ENCODE assay signal across 27 cellular contexts in the genomic region with DNA sequence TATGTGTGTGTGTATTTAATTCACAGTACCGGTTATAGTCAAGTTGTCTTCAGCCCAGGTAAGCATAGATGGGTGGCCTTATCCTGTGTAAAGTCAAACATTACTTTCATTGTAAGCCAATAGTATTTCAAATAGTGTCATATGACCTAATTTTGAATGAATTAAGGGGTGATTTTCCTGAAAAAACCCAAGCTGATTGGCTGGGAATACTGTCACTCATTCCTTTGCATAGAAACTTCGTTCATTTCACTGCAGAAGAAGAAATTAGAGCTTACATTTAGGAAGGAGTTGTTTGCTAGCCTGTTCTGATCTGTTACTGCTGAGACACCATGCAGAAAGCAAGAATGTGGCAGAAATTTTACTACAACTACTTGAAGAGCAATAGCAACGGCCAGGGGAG. TPM values are rescaled to one million over a fixed set of nuclear protein-coding genes. Genes with fewer than 3 reads are reported as not detected.
DNase-seq lines count a peak whose midpoint lies in the region; ATAC-seq and TF ChIP-seq lines count a peak whose summit lies in the region.
"Had no signal": no experiment of that assay in that cellular context is flagged by ENCODE, and none has a peak within 500 bp of the region (broad histone marks: within the 10 kb centered on the region; RNA-seq: fewer than 3 reads in every experiment).

No MANE protein-coding gene starts in this region.

- no peak overlapping the region for H3K4me2 ChIP-seq in GM23338
- H3K4me2 ChIP-seq: smooth muscle cell had no signal

- H3K4me1 ChIP-seq in GM23338 (ENCODE audit: insufficient read depth) (no peaks in the 10 kb centered on the region), testis (no peaks in the 10 kb centered on the region)
- H3K4me1 ChIP-seq: transverse colon had no signal

- no peak overlapping the region for H3K4me3 ChIP-seq in GM23338
- H3K4me3 ChIP-seq in testis = no peak overlapping the region
- H3K4me3 ChIP-seq: MG63, smooth muscle cell, transverse colon had no signal

- H3K4me3 Mint-ChIP-seq in GM23338 = no peak overlapping the region
- H3K4me3 Mint-ChIP-seq: activated CD4-positive, alpha-beta T cell treated with anti-CD3 and anti-CD28 coated beads, Interleukin-2, amount 10 ng/mL, durations not matched to agents 7 days and 5 days; CD4-positive, alpha-beta memory T cell; HFFc6; T-helper 1 cell treated with Interleukin-12 subunit alpha and Interleukin-12 subunit beta and Interleukin-4 antibody, amounts not matched to agents 30 μg/mL and 1 μg/mL, for 36 hours had no signal

- H3K9me2 ChIP-seq in GM23338 (ENCODE audit: insufficient read depth) = no peaks in the 10 kb centered on the region

- DNase-seq in GM23338 (ENCODE audit: low spot score) (peak; percentile 48), RPMI7951 (ENCODE audit: low read depth) (peak; percentile 19), fibroblast of gingiva (ENCODE audit: low read depth) (peak; percentile 18), medulla oblongata (ENCODE audit: extremely low spot score) (peak; percentile 32), activated gamma-delta T cell treated with Interleukin-2 at 50 U/mL for 16 hours (no peak), testis (no peak)
- DNase-seq: activated CD4-positive, alpha-beta T cell treated with anti-CD3 and anti-CD28 coated beads, Interleukin-2, amount 10 ng/mL, durations not matched to agents 7 days and 5 days; activated CD8-positive, alpha-beta memory T cell treated with anti-CD3 and anti-CD28 coated beads, Interleukin-2, amount 50 U/mL, for 4 hours; amniotic stem cell; CD4-positive, alpha-beta memory T cell; central memory CD4-positive, alpha-beta T cell; DND-41; HFFc6; left ventricle myocardium superior; MG63; NCI-H1436; NCI-H69; SHP77 treated with DMSO at 0.1 percent for 48 hours; stimulated activated CD4-positive, alpha-beta T cell treated with anti-CD3 and anti-CD28 coated beads, Interleukin-4, amount 100 ng/mL, for 1 hour; stimulated activated naive CD8-positive, alpha-beta T cell treated with anti-CD3 and anti-CD28 coated beads, Interleukin-15, Interleukin-2, amounts not matched to agents 100 U/mL and 50 U/mL, for 24 hours; transverse colon had no signal

- no peaks in the 10 kb centered on the region for H3F3A ChIP-seq in GM23338 (replicated peaks; ENCODE audit: low read depth)

- H3K79me2 ChIP-seq in GM23338 (replicated peaks; ENCODE audit: insufficient read depth) = no peaks in the 10 kb centered on the region

- peaks cover 43% of the 10 kb centered on the region for H3K36me3 Mint-ChIP-seq in GM23338 (ENCODE audit: low read depth)

- no peaks in the 10 kb centered on the region for H4K20me1 ChIP-seq in GM23338 (replicated peaks; ENCODE audit: insufficient read depth)

- no peaks in the 10 kb centered on the region for H3K27me3 Mint-ChIP-seq in GM23338 (ENCODE audit: insufficient read depth, low read depth, poor library complexity)
- H3K27me3 Mint-ChIP-seq: activated CD4-positive, alpha-beta T cell treated with anti-CD3 and anti-CD28 coated beads, Interleukin-2, amount 10 ng/mL, durations not matched to agents 7 days and 5 days; CD4-positive, alpha-beta memory T cell had no signal

- H3K27me3 ChIP-seq in GM23338 (ENCODE audit: insufficient read depth) (no peaks in the 10 kb centered on the region), testis (no peaks in the 10 kb centered on the region)
- H3K27me3 ChIP-seq: MG63, neutrophil, transverse colon had no signal

- H3K36me3 ChIP-seq in GM23338 (ENCODE audit: insufficient read depth) = peaks cover 29% of the 10 kb centered on the region
- H3K36me3 ChIP-seq in testis (ENCODE audit: low read depth, missing control alignments) = no peaks in the 10 kb centered on the region

- ATAC-seq in GM23338 (no peak), GM18517 (IDR thresholded peaks at IDR 0.05; ENCODE audit: unreplicated experiment) (no peak), GM18519 (IDR thresholded peaks at IDR 0.05; ENCODE audit: low FRiP score, unreplicated experiment) (no peak)
- ATAC-seq: left ventricle myocardium superior; stimulated activated naive CD8-positive, alpha-beta T cell treated with anti-CD3 and anti-CD28 coated beads, Interleukin-15, Interleukin-2, amounts not matched to agents 100 U/mL and 50 U/mL, for 24 hours had no signal

- TF ChIP-seq POLR2A in testis (IDR thresholded peaks at IDR 0.05) = no peak

- intact Hi-C loops in testis (cut with DNase I; ENCODE audit: low total_unique reads) = no loop called here

- no peaks in the 10 kb centered on the region for H3K9me3 ChIP-seq in testis
- H3K9me3 ChIP-seq: MG63, neutrophil, transverse colon had no signal

- WGBS in testis, 2 donors = 79 to 86% methylated on average over 3 of the region's 3 CpGs

- no peaks in the 10 kb centered on the region for H3K9me3 Mint-ChIP-seq in GM23338
- H3K9me3 Mint-ChIP-seq: activated CD4-positive, alpha-beta T cell treated with anti-CD3 and anti-CD28 coated beads, Interleukin-2, amount 10 ng/mL, durations not matched to agents 7 days and 5 days; CD4-positive, alpha-beta memory T cell; HFFc6; T-helper 1 cell treated with Interleukin-12 subunit alpha and Interleukin-12 subunit beta and Interleukin-4 antibody, amounts not matched to agents 30 μg/mL and 1 μg/mL, for 36 hours had no signal

- no peak overlapping the region for H2AFZ ChIP-seq in GM23338

- H3K27ac Mint-ChIP-seq in GM23338 = no peak overlapping the region
- H3K27ac Mint-ChIP-seq: activated CD4-positive, alpha-beta T cell treated with anti-CD3 and anti-CD28 coated beads, Interleukin-2, amount 10 ng/mL, durations not matched to agents 7 days and 5 days; HFFc6; T-helper 1 cell treated with Interleukin-12 subunit alpha and Interleukin-12 subunit beta and Interleukin-4 antibody, amounts not matched to agents 30 μg/mL and 1 μg/mL, for 36 hours had no signal

- H3K27ac ChIP-seq in GM23338 (ENCODE audit: low read depth) = no peak overlapping the region
- H3K27ac ChIP-seq in testis = no peak overlapping the region
- H3K27ac ChIP-seq: epithelial cell of prostate, neutrophil, transverse colon had no signal

- TF ChIP-seq CTCF in GM23338 (conservative IDR thresholded peaks at IDR 0.05; ENCODE audit: low read depth in 2 of 2) (no peak), testis (IDR thresholded peaks at IDR 0.05) (no peak)

- H3K4me1 Mint-ChIP-seq in GM23338 = no peaks in the 10 kb centered on the region
- H3K4me1 Mint-ChIP-seq: activated CD4-positive, alpha-beta T cell treated with anti-CD3 and anti-CD28 coated beads, Interleukin-2, amount 10 ng/mL, durations not matched to agents 7 days and 5 days had no signal

TF ChIP-seq in GM23338, 12 proteins besides CTCF, POLR2A, EP300 and RAD21 (continues in another document):
- TF ChIP-seq POLR2AphosphoS5 (IDR thresholded peaks at IDR 0.05; ENCODE audit: low read depth) (no peak), CREB1 (CRISPR knock-in tag; IDR thresholded peaks at IDR 0.05; ENCODE audit: low read depth) (no peak)

RNA-seq across cellular contexts. Expression of gene SMARCAD1, which starts 45.4 kb away (rescaled TPM):
- total RNA-seq in GM23338 (2014; rRNA removed; shearing (Covaris generic)) = 58.4 and 86.2 TPM in 2 replicates
- polyA plus RNA-seq in GM23338 (2016; fragmentation: Nextera tagmentation; extraction: Ambion mirVana) (20.3 and 23.8 TPM in 2 replicates), testis (ENCODE audit: insufficient read depth, low read depth, low replicate concordance) (17.4 TPM)
- total RNA-seq in RPMI7951 (2014; rRNA removed; shearing (Covaris generic)) = 24.9 and 30.8 TPM in 2 replicates
- 10 to 100 TPM; 31.7 to 35.6 TPM for total RNA-seq in testis

Comparison
In these comparisons a context has a peak if more than half of its experiments do, and no peak if none do; other contexts are left out.
1. DNase-seq: peak in GM23338 (single experiment), RPMI7951 (single experiment), fibroblast of gingiva (single experiment) and medulla oblongata (single experiment); none in activated gamma-delta T cell treated with Interleukin-2 at 50 U/mL for 16 hours (single experiment) and testis (single experiment).